Comparison of ENCODE assay signal across 1 cellular context in the genomic region with DNA sequence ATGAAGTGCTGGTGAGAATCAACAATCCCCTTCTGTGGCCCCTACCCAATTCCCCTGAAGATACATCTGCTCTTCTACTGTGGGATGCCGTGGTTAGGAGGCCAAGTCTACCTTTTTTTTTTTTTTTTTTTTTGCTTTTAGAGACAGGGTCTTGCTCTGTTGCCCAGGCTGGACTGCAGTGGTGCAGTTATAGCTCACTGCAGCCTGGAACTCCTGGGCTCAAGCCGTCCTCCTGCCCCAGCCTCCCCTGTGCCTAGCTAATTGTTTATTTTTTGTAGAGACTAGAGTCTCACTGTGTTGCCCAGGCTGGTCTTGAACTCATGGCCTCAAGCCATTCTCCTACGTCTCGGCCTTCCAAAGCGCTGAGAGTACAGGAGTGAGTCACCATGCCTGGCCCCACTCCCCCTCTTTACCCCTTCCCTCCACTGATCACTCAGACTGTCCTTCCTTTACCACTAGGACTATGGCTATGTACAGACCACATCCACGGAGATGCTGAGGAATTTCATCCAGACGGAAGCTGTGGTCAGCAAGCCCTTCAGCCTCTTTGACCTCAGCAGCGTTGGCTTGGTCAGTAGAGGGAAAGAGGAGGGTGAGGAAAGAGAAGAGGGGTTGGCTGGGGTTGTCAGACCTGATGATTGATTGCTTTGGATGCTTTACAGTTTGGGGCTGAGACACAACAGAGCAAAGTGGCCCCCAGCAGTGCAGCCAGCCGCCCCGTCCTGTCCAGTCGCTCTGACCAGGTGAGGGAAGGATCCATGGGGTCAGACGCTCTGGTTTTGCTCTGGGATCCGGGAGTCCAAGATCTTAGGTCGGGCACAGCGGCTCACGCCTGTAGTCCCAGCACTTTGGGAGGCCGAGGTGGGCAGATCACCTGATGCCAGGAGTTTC.
TF ChIP-seq lines count a peak whose summit lies in the region.

No MANE protein-coding gene starts in this region.

TF ChIP-seq in A549, 52 proteins besides CTCF, POLR2A, EP300 and RAD21:
- TF ChIP-seq NR3C1 (IDR thresholded peaks at IDR 0.05) = no peak
- TF ChIP-seq ESRRA (IDR thresholded peaks at IDR 0.05; ENCODE audit: borderline replicate concordance, low read length) = no peak
- no peak for TF ChIP-seq CHD2 (IDR thresholded peaks at IDR 0.05; ENCODE audit: low read length, partially characterized antibody)
- TF ChIP-seq ZC3H11A (IDR thresholded peaks at IDR 0.05) = no peak
- TF ChIP-seq MAFK (IDR thresholded peaks at IDR 0.05; ENCODE audit: partially characterized antibody) = no peak
- no peak for TF ChIP-seq SREBF2 (IDR thresholded peaks at IDR 0.05)
- TF ChIP-seq HEYL (CRISPR knock-in tag; IDR thresholded peaks at IDR 0.05) = no peak
- no peak for TF ChIP-seq HDAC2 (IDR thresholded peaks at IDR 0.05)
- no peak for TF ChIP-seq JUN (IDR thresholded peaks at IDR 0.05)
- no peak for TF ChIP-seq POLR2AphosphoS2 (conservative IDR thresholded peaks at IDR 0.05; ENCODE audit: low read length)
- TF ChIP-seq RARB (CRISPR knock-in tag; IDR thresholded peaks at IDR 0.05) = no peak
- no peak for TF ChIP-seq RCOR1 (IDR thresholded peaks at IDR 0.05; ENCODE audit: low read depth, low read length)
- no peak for TF ChIP-seq RNF2 (IDR thresholded peaks at IDR 0.05; ENCODE audit: borderline replicate concordance, low read depth)
- TF ChIP-seq PHF8 (IDR thresholded peaks at IDR 0.05; ENCODE audit: borderline replicate concordance, low read depth) = no peak
- TF ChIP-seq GATA3 (IDR thresholded peaks at IDR 0.05; ENCODE audit: borderline replicate concordance) = no peak
- TF ChIP-seq, protein P1, sequence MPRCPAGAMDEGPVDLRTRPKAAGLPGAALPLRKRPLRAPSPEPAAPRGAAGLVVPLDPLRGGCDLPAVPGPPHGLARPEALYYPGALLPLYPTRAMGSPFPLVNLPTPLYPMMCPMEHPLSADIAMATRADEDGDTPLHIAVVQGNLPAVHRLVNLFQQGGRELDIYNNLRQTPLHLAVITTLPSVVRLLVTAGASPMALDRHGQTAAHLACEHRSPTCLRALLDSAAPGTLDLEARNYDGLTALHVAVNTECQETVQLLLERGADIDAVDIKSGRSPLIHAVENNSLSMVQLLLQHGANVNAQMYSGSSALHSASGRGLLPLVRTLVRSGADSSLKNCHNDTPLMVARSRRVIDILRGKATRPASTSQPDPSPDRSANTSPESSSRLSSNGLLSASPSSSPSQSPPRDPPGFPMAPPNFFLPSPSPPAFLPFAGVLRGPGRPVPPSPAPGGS (IDR thresholded peaks at IDR 0.05) = no peak
- TF ChIP-seq, protein P2, sequence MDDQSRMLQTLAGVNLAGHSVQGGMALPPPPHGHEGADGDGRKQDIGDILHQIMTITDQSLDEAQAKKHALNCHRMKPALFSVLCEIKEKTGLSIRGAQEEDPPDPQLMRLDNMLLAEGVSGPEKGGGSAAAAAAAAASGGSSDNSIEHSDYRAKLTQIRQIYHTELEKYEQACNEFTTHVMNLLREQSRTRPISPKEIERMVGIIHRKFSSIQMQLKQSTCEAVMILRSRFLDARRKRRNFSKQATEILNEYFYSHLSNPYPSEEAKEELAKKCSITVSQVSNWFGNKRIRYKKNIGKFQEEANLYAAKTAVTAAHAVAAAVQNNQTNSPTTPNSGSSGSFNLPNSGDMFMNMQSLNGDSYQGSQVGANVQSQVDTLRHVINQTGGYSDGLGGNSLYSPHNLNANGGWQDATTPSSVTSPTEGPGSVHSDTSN (IDR thresholded peaks at IDR 0.05) = no peak
- TF ChIP-seq JUNB (IDR thresholded peaks at IDR 0.05) = no peak
